Comparison of ENCODE assay signal across 9 cellular contexts in the genomic region with DNA sequence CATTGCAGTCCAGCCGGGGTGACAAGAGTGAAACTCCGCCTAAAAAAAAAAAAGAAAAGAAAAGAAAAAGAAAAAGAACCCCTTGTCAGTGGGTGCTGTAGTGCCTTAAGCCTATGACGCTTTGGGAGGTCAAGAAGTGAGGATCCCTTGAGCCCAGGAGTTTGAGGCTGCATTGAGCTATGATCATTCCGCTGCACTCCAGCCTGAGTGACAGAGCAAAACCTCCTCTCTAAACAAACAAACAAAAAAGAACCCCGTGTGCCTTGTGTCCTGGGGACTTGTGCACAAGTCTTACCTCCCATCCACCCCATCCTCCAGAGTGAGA. TPM values are rescaled to one million over a fixed set of nuclear protein-coding genes. Genes with fewer than 3 reads are reported as not detected.
DNase-seq lines count a peak whose midpoint lies in the region; ATAC-seq and TF ChIP-seq lines count a peak whose summit lies in the region.
"Had no signal": no experiment of that assay in that cellular context is flagged by ENCODE, and none has a peak within 500 bp of the region (broad histone marks: within the 10 kb centered on the region; RNA-seq: fewer than 3 reads in every experiment).

No MANE protein-coding gene starts in this region.

- peaks cover 35% of the 10 kb centered on the region for H3K4me1 ChIP-seq in adipocyte (ENCODE audit: control insufficient read depth, insufficient read depth, low read length)
- peaks cover 3 to 28% (median 15%) of the 10 kb centered on the region in 5 donors for H3K4me1 ChIP-seq in subcutaneous abdominal adipose tissue (ENCODE audit: control insufficient read depth in 5 of 5, insufficient read depth in 5 of 5, low read length in 5 of 5)

- H3K27me3 Mint-ChIP-seq in activated CD4-positive, alpha-beta T cell treated with anti-CD3 and anti-CD28 coated beads for 36 hours = peaks cover 7% of the 10 kb centered on the region
- peaks cover 0 to 7% (median 0%) of the 10 kb centered on the region in 3 donors for H3K27me3 Mint-ChIP-seq in immature natural killer cell (ENCODE audit: low read depth in 3 of 3)

- intact Hi-C loops in activated CD4-positive, alpha-beta T cell treated with anti-CD3 and anti-CD28 coated beads for 36 hours (cut with DNase I, micrococcal nuclease) = no loop called here

- peak overlapping the region; percentile 78 for H3K27ac Mint-ChIP-seq in activated CD4-positive, alpha-beta T cell treated with anti-CD3 and anti-CD28 coated beads for 36 hours
- H3K27ac Mint-ChIP-seq in immature natural killer cell = peak overlapping the region; percentile 79 to 93 (median 86)
- H3K27ac Mint-ChIP-seq: memory B cell had no signal

- DNase-seq in activated CD4-positive, alpha-beta T cell treated with anti-CD3 and anti-CD28 coated beads for 36 hours = no peak
- DNase-seq in activated CD4-positive, alpha-beta T cell treated with anti-CD3 and anti-CD28 coated beads for 1 hour = no peak
- DNase-seq in adipocyte (ENCODE audit: low read depth) (no peak), immature natural killer cell (no peak), NOMO-1 treated with dmso at 0.1 percent for 144 hours (lab: John Stamatoyannopoulos, UW; ENCODE audit: unreplicated experiment) (no peak), omental fat pad (ENCODE audit: low spot score) (no peak)
- no peak for DNase-seq in stimulated activated CD4-positive, alpha-beta T cell treated with anti-CD3 and anti-CD28 coated beads, Interleukin-2, amount 100 ng/mL, for 48 hours

- H3K36me3 ChIP-seq in adipocyte (ENCODE audit: control insufficient read depth, insufficient read depth, low read length, severe bottlenecking) (no peaks in the 10 kb centered on the region), subcutaneous abdominal adipose tissue (ENCODE audit: control insufficient read depth in 5 of 5, insufficient read depth in 5 of 5, low read length in 5 of 5) (no peaks in the 10 kb centered on the region)

- H3K4me3 Mint-ChIP-seq in activated CD4-positive, alpha-beta T cell treated with anti-CD3 and anti-CD28 coated beads for 36 hours = peak overlapping the region; percentile 66
- H3K4me3 Mint-ChIP-seq in immature natural killer cell = peak overlapping the region in 4 of 5 donors; percentile 38 to 85 (median 70)
- H3K4me3 Mint-ChIP-seq: memory B cell had no signal

- H3K4me3 ChIP-seq in adipocyte (ENCODE audit: low read length) = peak overlapping the region; percentile 70
- H3K4me3 ChIP-seq in subcutaneous abdominal adipose tissue (ENCODE audit: low read depth in 1 of 5, low read length in 5 of 5) = peak overlapping the region in 2 of 5 donors; percentile 17 to 19

- TF ChIP-seq CTCF in omental fat pad (IDR thresholded peaks at IDR 0.05) = no peak

- H3K4me1 Mint-ChIP-seq in activated CD4-positive, alpha-beta T cell treated with anti-CD3 and anti-CD28 coated beads for 36 hours = peaks cover 32% of the 10 kb centered on the region
- peaks cover 15 to 25% of the 10 kb centered on the region in 2 donors for H3K4me1 Mint-ChIP-seq in immature natural killer cell

- H3K9ac ChIP-seq in adipocyte (ENCODE audit: low read length) (peak overlapping the region; percentile 85), subcutaneous abdominal adipose tissue (ENCODE audit: low read length in 5 of 5) (peak overlapping the region in 1 of 5 donors; percentile 40)

- H3K9me3 ChIP-seq in adipocyte (ENCODE audit: control insufficient read depth, low read length) (no peaks in the 10 kb centered on the region), subcutaneous abdominal adipose tissue (ENCODE audit: control insufficient read depth in 5 of 5, low read length in 5 of 5) (no peaks in the 10 kb centered on the region)

- H3K9me3 Mint-ChIP-seq in activated CD4-positive, alpha-beta T cell treated with anti-CD3 and anti-CD28 coated beads for 36 hours (ENCODE audit: low read depth) = no peaks in the 10 kb centered on the region
- H3K9me3 Mint-ChIP-seq in immature natural killer cell = no peaks in the 10 kb centered on the region
- H3K9me3 Mint-ChIP-seq: memory B cell had no signal

- no peaks in the 10 kb centered on the region for H3K27me3 ChIP-seq in adipocyte (replicated peaks; ENCODE audit: control insufficient read depth, insufficient read depth, low read length)
- H3K27me3 ChIP-seq in subcutaneous abdominal adipose tissue (ENCODE audit: control insufficient read depth in 5 of 5, insufficient read depth in 4 of 5, low read length in 5 of 5) = no peaks in the 10 kb centered on the region

- CTCF ChIA-PET in activated CD4-positive, alpha-beta T cell treated with anti-CD3 and anti-CD28 coated beads for 36 hours (lab: Charles Lee) = interaction anchor here (0.5 to 1.6 kb wide), 6 partner anchors 11 to 365 kb away, joined by 3 to 6 read pairs (median 3); partner anchors contain the start of gene TOR2A

- ATAC-seq in activated CD4-positive, alpha-beta T cell treated with anti-CD3 and anti-CD28 coated beads for 36 hours = peak; percentile 2
- no peak for ATAC-seq in omental fat pad (ENCODE audit: low FRiP score)

- POLR2A ChIA-PET in activated CD4-positive, alpha-beta T cell treated with anti-CD3 and anti-CD28 coated beads for 36 hours (lab: Charles Lee) = interaction anchor here (0.6 to 1.0 kb wide), 2 partner anchors 10 to 210 kb away, joined by 3 to 4 read pairs; a partner anchor contains a TSS

- H3K27ac ChIP-seq in subcutaneous abdominal adipose tissue (ENCODE audit: low read depth, low read length) = peak overlapping the region; percentile 81

- H3K36me3 Mint-ChIP-seq in activated CD4-positive, alpha-beta T cell treated with anti-CD3 and anti-CD28 coated beads for 36 hours (ENCODE audit: low read depth) = peaks cover under 1% of the 10 kb centered on the region
- no peaks in the 10 kb centered on the region for H3K36me3 Mint-ChIP-seq in immature natural killer cell
- H3K36me3 Mint-ChIP-seq: memory B cell had no signal

RNA-seq across cellular contexts. Expression of gene STXBP1, which starts 33.5 kb away (rescaled TPM):
- total RNA-seq in activated CD4-positive, alpha-beta T cell treated with anti-CD3 and anti-CD28 coated beads for 36 hours = 10 to 100 TPM; 15.9 to 18.1 TPM
- under 1 TPM in 2 of 3 donors, not detected in 1; 0.59 to 0.99 TPM for polyA plus RNA-seq in immature natural killer cell
- total RNA-seq in omental fat pad = 10 to 100 TPM; 47.0 to 81.0 (median 66.4) TPM
